ENCODE assay signal across 1 cellular context in the genomic region with DNA sequence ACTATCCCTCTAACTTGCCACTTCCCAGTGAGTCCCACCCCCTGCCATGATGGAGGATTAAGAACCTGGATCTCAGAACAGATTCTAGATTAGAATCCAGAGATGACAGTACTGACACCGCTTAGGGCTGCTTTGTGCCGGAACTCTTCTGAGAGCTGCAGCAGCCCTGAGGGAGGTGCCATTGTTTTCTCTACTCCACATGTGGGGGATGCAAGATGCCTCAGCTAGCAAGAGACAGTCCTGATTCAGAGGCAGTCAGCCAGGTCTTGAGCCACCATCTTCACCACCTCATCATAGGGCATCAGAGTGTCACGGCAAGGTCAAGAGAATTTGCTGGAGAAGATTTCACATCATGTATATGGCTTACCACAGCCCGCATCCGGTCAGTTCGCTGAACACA.
TF ChIP-seq lines count a peak whose summit lies in the region.

No MANE protein-coding gene starts in this region.

TF ChIP-seq in H1, 55 proteins besides CTCF, POLR2A, EP300 and RAD21:
- no peak for TF ChIP-seq PHF8 (conservative IDR thresholded peaks at IDR 0.05; ENCODE audit: low read depth, low read length)
- no peak for TF ChIP-seq YY1 (IDR thresholded peaks at IDR 0.05; ENCODE audit: low read depth, low read length)
- TF ChIP-seq RXRA (IDR thresholded peaks at IDR 0.05; ENCODE audit: insufficient read depth, low read depth, low read length) = no peak
- TF ChIP-seq JUN (IDR thresholded peaks at IDR 0.05; ENCODE audit: low read depth, low read length) = no peak
- no peak for TF ChIP-seq NRF1 (IDR thresholded peaks at IDR 0.05; ENCODE audit: low read depth, low read length)
- no peak for TF ChIP-seq ZNF274 (IDR thresholded peaks at IDR 0.05; ENCODE audit: borderline replicate concordance, extremely low read depth, low read length)
- TF ChIP-seq GABPA (IDR thresholded peaks at IDR 0.05; ENCODE audit: borderline replicate concordance, insufficient read depth, low read length) = no peak
- no peak for TF ChIP-seq POLR2AphosphoS5 (IDR thresholded peaks at IDR 0.05; ENCODE audit: low read depth, low read length)
- no peak for TF ChIP-seq MAFK (IDR thresholded peaks at IDR 0.05; ENCODE audit: low read depth, low read length)
- TF ChIP-seq, protein P1, sequence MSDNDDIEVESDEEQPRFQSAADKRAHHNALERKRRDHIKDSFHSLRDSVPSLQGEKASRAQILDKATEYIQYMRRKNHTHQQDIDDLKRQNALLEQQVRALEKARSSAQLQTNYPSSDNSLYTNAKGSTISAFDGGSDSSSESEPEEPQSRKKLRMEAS (IDR thresholded peaks at IDR 0.05) = no peak
- TF ChIP-seq RBBP5 (IDR thresholded peaks at IDR 0.05; ENCODE audit: borderline replicate concordance, low read depth, low read length) = no peak
- no peak for TF ChIP-seq JUND (IDR thresholded peaks at IDR 0.05; ENCODE audit: low read length)
- TF ChIP-seq FOSL1 (IDR thresholded peaks at IDR 0.05; ENCODE audit: insufficient read depth, low read depth, low read length) = no peak
- TF ChIP-seq KDM1A (IDR thresholded peaks at IDR 0.05; ENCODE audit: borderline replicate concordance, low read length) = no peak
- no peak for TF ChIP-seq CBX5 (IDR thresholded peaks at IDR 0.05; ENCODE audit: low read depth, low read length)
- TF ChIP-seq USF2 (IDR thresholded peaks at IDR 0.05; ENCODE audit: low read length) = no peak
- TF ChIP-seq NANOG (IDR thresholded peaks at IDR 0.05; ENCODE audit: insufficient read depth, low read depth, low read length, poor library complexity, severe bottlenecking) = no peak
